13 cellular contexts compared by ENCODE assay signal in the genomic region with DNA sequence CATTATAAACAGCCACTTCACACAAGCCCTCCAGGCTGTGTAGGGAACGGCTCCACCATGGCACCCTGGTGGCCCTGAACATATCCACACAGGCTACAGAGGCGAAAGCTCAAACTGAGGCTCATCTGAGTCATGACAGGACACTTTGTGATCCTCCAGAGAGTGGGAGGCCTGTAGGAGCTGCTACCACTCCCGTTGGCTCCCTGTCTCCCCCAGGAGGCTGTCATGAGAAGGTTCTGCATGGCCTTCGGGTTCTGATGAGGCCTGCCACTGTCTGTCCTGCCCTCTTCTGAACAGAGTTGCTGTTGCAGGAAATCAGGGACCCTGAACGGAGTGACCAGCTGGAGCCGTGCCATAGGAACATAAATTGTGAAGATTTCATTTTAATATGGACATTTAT. TPM values are rescaled to one million over a fixed set of nuclear protein-coding genes. Genes with fewer than 3 reads are reported as not detected.
A peak's percentile ranks its signal among the peaks of the same experiment; 100 is the strongest.
DNase-seq lines count a peak whose midpoint lies in the region; ATAC-seq and TF ChIP-seq lines count a peak whose summit lies in the region.
"Had no signal": no experiment of that assay in that cellular context is flagged by ENCODE, and none has a peak within 500 bp of the region (broad histone marks: within the 10 kb centered on the region; RNA-seq: fewer than 3 reads in every experiment).

No MANE protein-coding gene starts in this region.

- no peaks in the 10 kb centered on the region for H3K36me3 Mint-ChIP-seq in MCF 10A (ENCODE audit: insufficient read depth, unreplicated experiment)
- no peaks in the 10 kb centered on the region for H3K36me3 Mint-ChIP-seq in activated naive CD8-positive, alpha-beta T cell treated with anti-CD3 and anti-CD28 coated beads for 36 hours
- H3K36me3 Mint-ChIP-seq: CD8-positive, alpha-beta memory T cell; immature natural killer cell; stimulated activated naive B cell treated with anti-CD40 and anti-IgM and Interleukin-4, amounts not matched to agents 10 μg/mL and 1 μg/mL and 100 μg/mL, for 72 hours had no signal

- no peaks in the 10 kb centered on the region for H3K27me3 Mint-ChIP-seq in MCF 10A (ENCODE audit: insufficient read depth, unreplicated experiment)
- H3K27me3 Mint-ChIP-seq in activated naive CD8-positive, alpha-beta T cell treated with anti-CD3 and anti-CD28 coated beads for 36 hours = no peaks in the 10 kb centered on the region

- peak; percentile 39 for DNase-seq in MCF 10A (ENCODE audit: unreplicated experiment)
- no peak for DNase-seq in breast epithelium (ENCODE audit: low spot score in 2 of 2)
- DNase-seq in LHCN-M2 (ENCODE audit: low read depth) = peak; percentile 11
- DNase-seq in activated naive CD8-positive, alpha-beta T cell treated with anti-CD3 and anti-CD28 coated beads for 36 hours = peak; percentile 22
- peak; percentile 17 for DNase-seq in stimulated activated naive CD8-positive, alpha-beta T cell treated with anti-CD3 and anti-CD28 coated beads, Interleukin-15, Interleukin-2, amounts not matched to agents 100 U/mL and 50 U/mL, for 24 hours
- no peak for DNase-seq in NCI-H146 treated with DMSO at 0.1 percent for 48 hours (lab: John Stamatoyannopoulos, UW; ENCODE audit: unreplicated experiment)
- DNase-seq in NOMO-1 (lab: John Stamatoyannopoulos, UW; ENCODE audit: unreplicated experiment in 2 of 2) = no peak
- DNase-seq: activated CD4-positive, alpha-beta T cell treated with anti-CD3 and anti-CD28 coated beads, Interleukin-2, amount 50 U/mL, for 4 hours; CD8-positive, alpha-beta memory T cell; immature natural killer cell; pancreas; stimulated activated naive B cell treated with anti-CD40 and anti-IgM and Interleukin-4, amounts not matched to agents 10 μg/mL and 1 μg/mL and 100 μg/mL, for 72 hours had no signal

- no peaks in the 10 kb centered on the region for H3K4me1 ChIP-seq in breast epithelium
- H3K4me1 ChIP-seq: pancreas had no signal

- H3K4me1 Mint-ChIP-seq in MCF 10A (ENCODE audit: insufficient read depth, unreplicated experiment) = peaks cover 28% of the 10 kb centered on the region
- H3K4me1 Mint-ChIP-seq in activated naive CD8-positive, alpha-beta T cell treated with anti-CD3 and anti-CD28 coated beads for 36 hours = no peaks in the 10 kb centered on the region
- H3K4me1 Mint-ChIP-seq: CD8-positive, alpha-beta memory T cell; immature natural killer cell; stimulated activated naive B cell treated with anti-CD40 and anti-IgM and Interleukin-4, amounts not matched to agents 10 μg/mL and 1 μg/mL and 100 μg/mL, for 72 hours had no signal

- no peaks in the 10 kb centered on the region for H3K36me3 ChIP-seq in breast epithelium
- H3K36me3 ChIP-seq: pancreas had no signal

- TF ChIP-seq POLR2A in breast epithelium (IDR thresholded peaks at IDR 0.05) = no peak

- POLR2A ChIA-PET in MCF 10A (lab: Yijun Ruan, JAX) = no interaction called here

- no peak for TF ChIP-seq CTCF in MCF 10A (IDR thresholded peaks at IDR 0.05; ENCODE audit: unreplicated experiment)
- TF ChIP-seq CTCF in breast epithelium (IDR thresholded peaks at IDR 0.05) = no peak

- peak; percentile 82 for ATAC-seq in stimulated activated naive CD8-positive, alpha-beta T cell treated with anti-CD3 and anti-CD28 coated beads, Interleukin-15, Interleukin-2, amounts not matched to agents 100 U/mL and 50 U/mL, for 24 hours
- no peak for ATAC-seq in GM21526 (IDR thresholded peaks at IDR 0.05; ENCODE audit: low FRiP score, unreplicated experiment)
- ATAC-seq: pancreas had no signal

- no TSS peak for BruUV-seq in MCF 10A (replicated peaks; lab: Mats Ljungman, UMichigan)

- no peak overlapping the region for H3K4me3 Mint-ChIP-seq in MCF 10A (ENCODE audit: unreplicated experiment)
- no peak overlapping the region for H3K4me3 Mint-ChIP-seq in activated naive CD8-positive, alpha-beta T cell treated with anti-CD3 and anti-CD28 coated beads for 36 hours
- H3K4me3 Mint-ChIP-seq: CD8-positive, alpha-beta memory T cell; immature natural killer cell; stimulated activated naive B cell treated with anti-CD40 and anti-IgM and Interleukin-4, amounts not matched to agents 10 μg/mL and 1 μg/mL and 100 μg/mL, for 72 hours had no signal

- peaks cover 7% of the 10 kb centered on the region for H3K9me3 Mint-ChIP-seq in MCF 10A (ENCODE audit: unreplicated experiment)
- H3K9me3 Mint-ChIP-seq in activated naive CD8-positive, alpha-beta T cell treated with anti-CD3 and anti-CD28 coated beads for 36 hours = no peaks in the 10 kb centered on the region
- H3K9me3 Mint-ChIP-seq: immature natural killer cell had no signal

- H3K4me3 ChIP-seq in breast epithelium = no peak overlapping the region
- H3K4me3 ChIP-seq: pancreas had no signal

- CTCF ChIA-PET in MCF 10A (lab: Yijun Ruan, JAX) = interaction anchor here (0.8 kb wide), 1 partner anchor 59 kb away, joined by 3 read pairs; the partner anchor contains the start of gene TBX10

- no peaks in the 10 kb centered on the region for H3K9me3 ChIP-seq in breast epithelium
- H3K9me3 ChIP-seq: pancreas had no signal

- no peak overlapping the region for H3K27ac Mint-ChIP-seq in MCF 10A (ENCODE audit: low read depth, unreplicated experiment)
- H3K27ac Mint-ChIP-seq in activated naive CD8-positive, alpha-beta T cell treated with anti-CD3 and anti-CD28 coated beads for 36 hours = no peak overlapping the region
- H3K27ac Mint-ChIP-seq: immature natural killer cell; stimulated activated naive B cell treated with anti-CD40 and anti-IgM and Interleukin-4, amounts not matched to agents 10 μg/mL and 1 μg/mL and 100 μg/mL, for 72 hours had no signal

- H3K27me3 ChIP-seq in breast epithelium = no peaks in the 10 kb centered on the region
- H3K27me3 ChIP-seq: pancreas had no signal

- no peak overlapping the region for H3K27ac ChIP-seq in breast epithelium
- H3K27ac ChIP-seq: pancreas had no signal

- intact Hi-C loops in MCF 10A (cut with micrococcal nuclease) (no loop called here), breast epithelium (cut with DNase I; ENCODE audit: low total_unique reads) (loop anchor here (5.0 kb wide), 1 partner anchor 469 kb away; no protein-coding TSS in a partner anchor)

RNA-seq across cellular contexts. Expression of gene ALDH3B2, which starts 23.8 kb away (rescaled TPM):
- total RNA-seq in MCF 10A (2022) (not detected in 2 replicates), breast epithelium (10 to 100 TPM in 2 of 3 donors, under 1 TPM in 1; 0.32 to 62.3 (median 44.1) TPM), LHCN-M2 (2014; rRNA removed) (not detected in 2 replicates)
- not detected for polyA plus RNA-seq in LHCN-M2 (2012)
- not detected for total RNA-seq in activated naive CD8-positive, alpha-beta T cell treated with anti-CD3 and anti-CD28 coated beads for 36 hours
- total RNA-seq: CD8-positive, alpha-beta memory T cell had no signal
- polyA plus RNA-seq: CD8-positive, alpha-beta memory T cell; immature natural killer cell had no signal

RNA-seq across cellular contexts. Expression of gene ACY3, which starts 47.7 kb away (rescaled TPM):
- not detected in 2 replicates for total RNA-seq in MCF 10A (2022)
- total RNA-seq in breast epithelium = under 1 TPM in 2 of 3 donors, not detected in 1; 0.66 to 0.73 TPM
- 0.23 TPM in 1 of 2 replicates, not detected in the other for total RNA-seq in LHCN-M2 (2014; rRNA removed)
- polyA plus RNA-seq in LHCN-M2 (2012) = not detected
- total RNA-seq in activated naive CD8-positive, alpha-beta T cell treated with anti-CD3 and anti-CD28 coated beads for 36 hours = under 1 TPM; 0.27 to 0.70 TPM

RNA-seq across cellular contexts. Expression of gene TBX10, which starts 58.7 kb away (rescaled TPM):
- not detected in 2 replicates for total RNA-seq in MCF 10A (2022)
- not detected for total RNA-seq in breast epithelium
- total RNA-seq in LHCN-M2 (2014; rRNA removed) = not detected in 2 replicates
- not detected for polyA plus RNA-seq in LHCN-M2 (2012)
- total RNA-seq in activated naive CD8-positive, alpha-beta T cell treated with anti-CD3 and anti-CD28 coated beads for 36 hours = not detected
- total RNA-seq: CD8-positive, alpha-beta memory T cell had no signal
- polyA plus RNA-seq: CD8-positive, alpha-beta memory T cell; immature natural killer cell had no signal

Comparison
In these comparisons a context has a peak if more than half of its experiments do, and no peak if none do; other contexts are left out.
1. DNase-seq: peak in MCF 10A (single experiment), LHCN-M2 (single experiment), activated naive CD8-positive, alpha-beta T cell treated with anti-CD3 and anti-CD28 coated beads for 36 hours (single experiment) and stimulated activated naive CD8-positive, alpha-beta T cell treated with anti-CD3 and anti-CD28 coated beads, Interleukin-15, Interleukin-2, amounts not matched to agents 100 U/mL and 50 U/mL, for 24 hours (single experiment); none in breast epithelium (0 of 2), NCI-H146 treated with DMSO at 0.1 percent for 48 hours (single experiment) and NOMO-1 (0 of 2).